10 cellular contexts compared by ENCODE assay signal in genomic region chr7:94374721-94375120, GRCh38. TPM values are rescaled to one million over a fixed set of nuclear protein-coding genes. Genes with fewer than 3 reads are reported as not detected.
DNase-seq lines count a peak whose midpoint lies in the region; TF ChIP-seq lines count a peak whose summit lies in the region.
"Had no signal": no experiment of that assay in that cellular context is flagged by ENCODE, and none has a peak within 500 bp of the region (broad histone marks: within the 10 kb centered on the region; RNA-seq: fewer than 3 reads in every experiment).

No MANE protein-coding gene starts in this region.

- intact Hi-C loops in testis (cut with DNase I; ENCODE audit: low total_unique reads), result no loop called here
- intact Hi-C loops in activated T-helper 1 cell treated with anti-CD3 and anti-CD28 coated beads, Interleukin-12 subunit alpha, Interleukin-12 subunit beta, Interleukin-2, Interleukin-4 antibody, amounts not matched to agents 30 ng/mL and 10 ng/mL and 1 ng/mL, durations not matched to agents 14 hours and 24 hours and 36 hours (cut with micrococcal nuclease), result no loop called here

- no peaks in the 10 kb centered on the region for H3K27me3 ChIP-seq in testis

- H3K27ac Mint-ChIP-seq in chondrocyte (ENCODE audit: unreplicated experiment), result peak overlapping the region; percentile 98
- no peak overlapping the region for H3K27ac Mint-ChIP-seq in activated T-helper 1 cell treated with anti-CD3 and anti-CD28 coated beads, Interleukin-12 subunit alpha, Interleukin-12 subunit beta, Interleukin-2, Interleukin-4 antibody, amounts not matched to agents 30 ng/mL and 10 ng/mL and 1 ng/mL, durations not matched to agents 14 hours and 24 hours and 36 hours

- TF ChIP-seq POLR2A in testis (IDR thresholded peaks at IDR 0.05), result no peak

- H3K4me1 ChIP-seq in mesodermal cell (ENCODE audit: control insufficient read depth, insufficient read depth, low read length, poor library complexity, severe bottlenecking) (peaks cover 30% of the 10 kb centered on the region), testis (peaks cover 34% of the 10 kb centered on the region)

- H3K9me3 ChIP-seq in mesodermal cell (ENCODE audit: control insufficient read depth, low read length) (no peaks in the 10 kb centered on the region), testis (no peaks in the 10 kb centered on the region)

- 57 to 67% methylated on average over 2 to 3 of the region's 3 CpGs for WGBS in mesodermal cell (ENCODE audit: insufficient coverage in 2 of 2), 2 experiments
- 30 to 48% methylated on average over 3 of the region's 3 CpGs for WGBS in testis, 2 donors

- no peaks in the 10 kb centered on the region for H3K36me3 ChIP-seq in mesodermal cell (ENCODE audit: control insufficient read depth, insufficient read depth, low read length)
- no peaks in the 10 kb centered on the region for H3K36me3 ChIP-seq in testis (ENCODE audit: low read depth, missing control alignments)

- DNase-seq in M059J (ENCODE audit: low read depth) (peak; percentile 46), chondrocyte (ENCODE audit: low spot score) (no peak), testis (no peak), RKO (ENCODE audit: low spot score) (no peak), GOT3 (lab: John Stamatoyannopoulos, UW) (no peak)
- DNase-seq in activated T-helper 1 cell treated with anti-CD3 and anti-CD28 coated beads, Interleukin-12 subunit alpha, Interleukin-12 subunit beta, Interleukin-2, Interleukin-4 antibody, amounts not matched to agents 30 ng/mL and 10 ng/mL and 1 ng/mL, durations not matched to agents 14 hours and 24 hours and 36 hours (ENCODE audit: low spot score), result no peak
- DNase-seq: KBM-7; stimulated activated CD8-positive, alpha-beta memory T cell treated with anti-CD3 and anti-CD28 coated beads, Interleukin-4, amount 100 ng/mL, for 48 hours had no signal

- H3K4me1 Mint-ChIP-seq in chondrocyte (ENCODE audit: low read depth), result peaks cover 80% of the 10 kb centered on the region
- H3K4me1 Mint-ChIP-seq in activated T-helper 1 cell treated with anti-CD3 and anti-CD28 coated beads, Interleukin-12 subunit alpha, Interleukin-12 subunit beta, Interleukin-2, Interleukin-4 antibody, amounts not matched to agents 30 ng/mL and 10 ng/mL and 1 ng/mL, durations not matched to agents 14 hours and 24 hours and 36 hours (ENCODE audit: low read depth), result peaks cover 3% of the 10 kb centered on the region

- H3K27ac ChIP-seq in mesodermal cell (ENCODE audit: low read depth, low read length, severe bottlenecking) (peak overlapping the region; percentile 98), testis (peak overlapping the region; percentile 81 to 84)

- no peak for TF ChIP-seq CTCF in chondrocyte (IDR thresholded peaks at IDR 0.05)
- TF ChIP-seq CTCF in testis (IDR thresholded peaks at IDR 0.05), result no peak

- no peaks in the 10 kb centered on the region for H3K27me3 Mint-ChIP-seq in chondrocyte (ENCODE audit: low read depth)
- H3K27me3 Mint-ChIP-seq in activated T-helper 1 cell treated with anti-CD3 and anti-CD28 coated beads, Interleukin-12 subunit alpha, Interleukin-12 subunit beta, Interleukin-2, Interleukin-4 antibody, amounts not matched to agents 30 ng/mL and 10 ng/mL and 1 ng/mL, durations not matched to agents 14 hours and 24 hours and 36 hours (ENCODE audit: insufficient read depth), result peaks cover 7% of the 10 kb centered on the region

- H3K36me3 Mint-ChIP-seq in chondrocyte (ENCODE audit: low read depth), result peaks cover 3% of the 10 kb centered on the region
- no peaks in the 10 kb centered on the region for H3K36me3 Mint-ChIP-seq in activated T-helper 1 cell treated with anti-CD3 and anti-CD28 coated beads, Interleukin-12 subunit alpha, Interleukin-12 subunit beta, Interleukin-2, Interleukin-4 antibody, amounts not matched to agents 30 ng/mL and 10 ng/mL and 1 ng/mL, durations not matched to agents 14 hours and 24 hours and 36 hours (ENCODE audit: low read depth)
- H3K36me3 Mint-ChIP-seq: activated naive CD4-positive, alpha-beta T cell treated with anti-CD3 and anti-CD28 coated beads, Interleukin-2, amount 50 U/mL, for 72 hours had no signal

- peak overlapping the region; percentile 67 for H3K4me3 Mint-ChIP-seq in chondrocyte (ENCODE audit: unreplicated experiment)
- H3K4me3 Mint-ChIP-seq in activated T-helper 1 cell treated with anti-CD3 and anti-CD28 coated beads, Interleukin-12 subunit alpha, Interleukin-12 subunit beta, Interleukin-2, Interleukin-4 antibody, amounts not matched to agents 30 ng/mL and 10 ng/mL and 1 ng/mL, durations not matched to agents 14 hours and 24 hours and 36 hours, result no peak overlapping the region

- peaks cover 3% of the 10 kb centered on the region for H3K9me3 Mint-ChIP-seq in chondrocyte (ENCODE audit: low read depth)
- no peaks in the 10 kb centered on the region for H3K9me3 Mint-ChIP-seq in activated T-helper 1 cell treated with anti-CD3 and anti-CD28 coated beads, Interleukin-12 subunit alpha, Interleukin-12 subunit beta, Interleukin-2, Interleukin-4 antibody, amounts not matched to agents 30 ng/mL and 10 ng/mL and 1 ng/mL, durations not matched to agents 14 hours and 24 hours and 36 hours
- H3K9me3 Mint-ChIP-seq: activated naive CD4-positive, alpha-beta T cell treated with anti-CD3 and anti-CD28 coated beads, Interleukin-2, amount 50 U/mL, for 72 hours had no signal

- H3K4me3 ChIP-seq in mesodermal cell (ENCODE audit: extremely low read depth, insufficient read depth, low read length, poor library complexity, severe bottlenecking) (peak overlapping the region; percentile 15), testis (no peak overlapping the region)

RNA-seq across cellular contexts. Expression of gene COL1A2, which starts 20.0 kb away (rescaled TPM):
- total RNA-seq in M059J (2014; rRNA removed; shearing (Covaris generic)), result 587 and 961 TPM in 2 replicates
- total RNA-seq in chondrocyte (11,901 to 12,433 TPM (median 12,302 TPM) in 3 replicates), testis (100 to 1,000 TPM; 465 to 866 TPM)
- 775 TPM for polyA plus RNA-seq in mesodermal cell (2013, experiment 1 of 2)
- polyA plus RNA-seq in mesodermal cell (2013, experiment 2 of 2), result 692 TPM
- 979 TPM for polyA plus RNA-seq in testis (ENCODE audit: insufficient read depth, low read depth, low replicate concordance)
- total RNA-seq in activated T-helper 1 cell treated with anti-CD3 and anti-CD28 coated beads, Interleukin-12 subunit alpha, Interleukin-12 subunit beta, Interleukin-2, Interleukin-4 antibody, amounts not matched to agents 30 ng/mL and 10 ng/mL and 1 ng/mL, durations not matched to agents 14 hours and 24 hours and 36 hours, result 9.3 and 10.2 TPM in 2 replicates
- total RNA-seq: activated naive CD4-positive, alpha-beta T cell treated with anti-CD3 and anti-CD28 coated beads, Interleukin-2, amount 50 U/mL, for 72 hours had no signal

Comparison
In these comparisons a context has a peak if more than half of its experiments do, and no peak if none do; other contexts are left out.
1. RNA of gene COL1A2, which starts 20.0 kb away (total RNA-seq): 11,901 to 12,433 TPM in chondrocyte, 587 to 961 TPM in M059J and 465 to 866 TPM in testis; 9.3 to 10.2 TPM in activated T-helper 1 cell treated with anti-CD3 and anti-CD28 coated beads, Interleukin-12 subunit alpha, Interleukin-12 subunit beta, Interleukin-2, Interleukin-4 antibody, amounts not matched to agents 30 ng/mL and 10 ng/mL and 1 ng/mL, durations not matched to agents 14 hours and 24 hours and 36 hours; every median in the first group is over 10 times any median in the second.